Comparison of ENCODE assay signal across 9 cellular contexts in the genomic region with DNA sequence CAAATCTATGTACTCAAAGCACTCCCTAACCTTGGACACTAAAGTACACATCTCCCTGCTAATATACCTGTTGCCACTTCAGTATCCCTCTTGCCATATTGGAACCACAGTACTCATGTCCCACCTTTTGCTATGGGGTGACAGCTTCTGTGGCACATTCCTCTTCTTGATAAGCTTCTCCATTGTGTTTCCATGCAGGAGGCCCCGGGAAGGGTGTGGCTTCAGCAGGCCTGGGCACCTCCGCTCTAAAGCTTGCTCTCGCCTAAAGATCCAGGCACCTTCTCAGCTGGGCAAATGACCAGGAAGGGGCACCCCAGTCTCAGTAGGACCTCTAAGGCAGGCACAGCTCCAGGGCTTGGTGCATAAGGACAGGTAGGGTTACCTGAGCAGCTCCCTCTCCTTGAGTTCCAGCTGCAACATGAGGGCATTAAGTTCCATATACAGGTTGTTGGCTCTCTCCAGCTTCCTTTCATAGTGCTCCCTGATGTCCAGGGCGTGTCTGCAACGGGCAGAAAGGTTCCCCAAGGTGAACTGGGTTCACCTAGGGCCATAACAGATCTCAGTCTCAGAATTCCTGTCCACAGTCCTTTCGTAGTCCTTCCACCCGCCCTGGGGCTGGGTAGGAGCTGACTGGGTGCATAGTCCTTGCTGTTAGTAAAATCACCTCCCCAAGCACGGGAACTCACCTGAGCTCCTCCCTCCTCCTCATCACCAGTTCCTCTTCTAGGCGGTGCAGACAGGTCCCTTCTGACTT. TPM values are rescaled to one million over a fixed set of nuclear protein-coding genes. Genes with fewer than 3 reads are reported as not detected.
A peak's percentile ranks its signal among the peaks of the same experiment; 100 is the strongest.
DNase-seq lines count a peak whose midpoint lies in the region; ATAC-seq, FAIRE-seq and TF ChIP-seq lines count a peak whose summit lies in the region.
"Had no signal": no experiment of that assay in that cellular context is flagged by ENCODE, and none has a peak within 500 bp of the region (broad histone marks: within the 10 kb centered on the region; RNA-seq: fewer than 3 reads in every experiment).

No MANE protein-coding gene starts in this region.

- no peak overlapping the region for H2AFZ ChIP-seq in KMS-11 (ENCODE audit: low read depth)
- H2AFZ ChIP-seq in neural cell (ENCODE audit: low read depth, low read length), result no peak overlapping the region

- H3K36me3 ChIP-seq in KMS-11 (ENCODE audit: insufficient read depth), result peaks cover 37% of the 10 kb centered on the region; the same call in 1 of the 2 replicates
- H3K36me3 ChIP-seq in neural cell (ENCODE audit: insufficient read depth, low read length), result no peaks in the 10 kb centered on the region

- peak overlapping the region; percentile 2; the same call in 1 of the 2 replicates for H3K27ac ChIP-seq in KMS-11
- H3K27ac ChIP-seq in neural cell (ENCODE audit: low read length), result no peak overlapping the region

- peaks cover 23% of the 10 kb centered on the region for H3K79me2 ChIP-seq in KMS-11 (ENCODE audit: insufficient read depth, low read depth)
- H3K79me2 ChIP-seq in neural cell (replicated peaks; ENCODE audit: insufficient read depth, low read length), result peaks cover 13% of the 10 kb centered on the region

- peaks cover 2% of the 10 kb centered on the region for H3K4me1 Mint-ChIP-seq in endothelial cell (ENCODE audit: unreplicated experiment)

- no peak overlapping the region for H3K4me3 Mint-ChIP-seq in endothelial cell (ENCODE audit: unreplicated experiment)

- H3K27ac Mint-ChIP-seq in endothelial cell (ENCODE audit: unreplicated experiment), result peak overlapping the region; percentile 42

- no peak overlapping the region for H3K4me3 ChIP-seq in KMS-11 (IDR thresholded peaks at IDR 0.05; ENCODE audit: insufficient read depth, low read depth, low read length)
- H3K4me3 ChIP-seq in neural cell (ENCODE audit: low read length), result no peak overlapping the region

- TF ChIP-seq POLR2A in GM12891 (IDR thresholded peaks at IDR 0.05; ENCODE audit: low read depth, low read length), result peak; percentile 76

- H3F3A ChIP-seq in neural cell (ENCODE audit: insufficient read depth, low read length, poor library complexity, severe bottlenecking), result no peaks in the 10 kb centered on the region

- H4K20me1 ChIP-seq in KMS-11 (ENCODE audit: insufficient read depth), result peaks cover 17% of the 10 kb centered on the region
- H4K20me1 ChIP-seq in neural cell (ENCODE audit: insufficient read depth), result peaks cover 7% of the 10 kb centered on the region

- H3K4me1 ChIP-seq in KMS-11 (ENCODE audit: low read depth, poor library complexity, severe bottlenecking), result peaks cover 46% of the 10 kb centered on the region

- H3K9ac ChIP-seq in KMS-11 (no peak overlapping the region), neural cell (ENCODE audit: low read length) (no peak overlapping the region)

- H3K36me3 Mint-ChIP-seq in endothelial cell (ENCODE audit: low read depth, unreplicated experiment), result peaks cover 33% of the 10 kb centered on the region

- no peaks in the 10 kb centered on the region for H3K9me3 Mint-ChIP-seq in endothelial cell (ENCODE audit: unreplicated experiment)

- H3K9me3 ChIP-seq in neural cell (ENCODE audit: low read length), result no peaks in the 10 kb centered on the region

- no peak overlapping the region for H3K4me2 ChIP-seq in KMS-11
- H3K4me2 ChIP-seq in neural cell (ENCODE audit: low read length), result no peak overlapping the region

- H3K27me3 Mint-ChIP-seq in endothelial cell (ENCODE audit: unreplicated experiment), result peaks cover 23% of the 10 kb centered on the region

- no peak for TF ChIP-seq EP300 in neural cell (conservative IDR thresholded peaks at IDR 0.05; ENCODE audit: poor library complexity, severe bottlenecking)

- no peaks in the 10 kb centered on the region for H3K9me2 ChIP-seq in neural cell (ENCODE audit: insufficient read depth, low read length)

- peak; percentile 31 for FAIRE-seq in GM12891 (lab: Jason Lieb, UNC)

- TF ChIP-seq CTCF in KMS-11 (conservative IDR thresholded peaks at IDR 0.05; ENCODE audit: low read depth, low read length) (no peak), endothelial cell (IDR thresholded peaks at IDR 0.05; ENCODE audit: unreplicated experiment) (no peak), neural cell (IDR thresholded peaks at IDR 0.05; ENCODE audit: poor library complexity, severe bottlenecking) (no peak)

- H3K27me3 ChIP-seq in KMS-11 (ENCODE audit: insufficient read depth, low read depth) (no peaks in the 10 kb centered on the region), neural cell (ENCODE audit: insufficient read depth, low read depth, low read length) (no peaks in the 10 kb centered on the region)

- DNase-seq in GM12891 (ENCODE audit: insufficient read length, low spot score) (no peak), endothelial cell (ENCODE audit: low spot score) (no peak), iPS-NIHi7 (ENCODE audit: extremely low spot score) (no peak)
- DNase-seq: activated effector memory CD4-positive, alpha-beta T cell treated with Interleukin-2 at 50 U/mL for 16 hours had no signal

- no peak for TF ChIP-seq RAD21 in neural cell (conservative IDR thresholded peaks at IDR 0.05)

- ATAC-seq in GM21619 (IDR thresholded peaks at IDR 0.05; ENCODE audit: unreplicated experiment) (no peak), GM19035 (IDR thresholded peaks at IDR 0.05; ENCODE audit: unreplicated experiment) (no peak)

TF ChIP-seq in GM12891, 5 proteins besides CTCF, POLR2A, EP300 and RAD21:
- TF ChIP-seq TAF1 (IDR thresholded peaks at IDR 0.05; ENCODE audit: low read depth, low read length) (no peak), POLR2AphosphoS5 (IDR thresholded peaks at IDR 0.05; ENCODE audit: low read depth, low read length) (peak; percentile 43), SPI1 (IDR thresholded peaks at IDR 0.05; ENCODE audit: low read depth, low read length) (peak; percentile 58)

TF ChIP-seq in neural cell, 6 proteins besides CTCF, POLR2A, EP300 and RAD21:
- peak; percentile 20 for TF ChIP-seq POLR2AphosphoS5 (IDR thresholded peaks at IDR 0.05)
- TF ChIP-seq REST (IDR thresholded peaks at IDR 0.05; ENCODE audit: borderline replicate concordance), result no peak
- no peak for TF ChIP-seq TAF1 (IDR thresholded peaks at IDR 0.05; ENCODE audit: low read depth)
- TF ChIP-seq EZH2 (IDR thresholded peaks at IDR 0.05; ENCODE audit: borderline replicate concordance, insufficient read depth, low read length, poor library complexity, severe bottlenecking), result no peak
- TF ChIP-seq SMC3 (conservative IDR thresholded peaks at IDR 0.05; ENCODE audit: poor library complexity), result no peak
TF ChIP-seq in neural cell: peak in this region for 1.

RNA-seq across cellular contexts. Expression of gene MAP3K12, which starts 15.9 kb away (rescaled TPM):
- polyA plus RNA-seq in GM12891 (2012; ENCODE audit: low read depth, missing spikeins), result 12.2 TPM
- 20.9 TPM for total RNA-seq in endothelial cell (ENCODE audit: unreplicated experiment)
- polyA plus RNA-seq in neural cell, result 82.0 and 87.0 TPM in 2 replicates
- 76.3 and 78.4 TPM in 2 replicates for polyA minus RNA-seq in neural cell

RNA-seq across cellular contexts. Expression of gene TARBP2, which starts 17.7 kb away (rescaled TPM):
- polyA plus RNA-seq in GM12891 (2012; ENCODE audit: low read depth, missing spikeins), result 28.3 TPM
- total RNA-seq in endothelial cell (ENCODE audit: unreplicated experiment), result 45.3 TPM
- 135 and 162 TPM in 2 replicates for polyA plus RNA-seq in neural cell
- polyA minus RNA-seq in neural cell, result 54.4 and 60.6 TPM in 2 replicates

RNA-seq across cellular contexts. Expression of gene NPFF, which starts 23.9 kb away (rescaled TPM):
- 0.31 TPM for polyA plus RNA-seq in GM12891 (2012; ENCODE audit: low read depth, missing spikeins)
- total RNA-seq in endothelial cell (ENCODE audit: unreplicated experiment), result not detected
- not detected in 2 replicates for polyA plus RNA-seq in neural cell
- not detected in 2 replicates for polyA minus RNA-seq in neural cell
- total RNA-seq: lung microvascular endothelial cell had no signal

RNA-seq across cellular contexts. Expression of gene PCBP2, which starts 31.5 kb away (rescaled TPM):
- polyA plus RNA-seq in GM12891 (2012; ENCODE audit: low read depth, missing spikeins), result 546 TPM
- total RNA-seq in endothelial cell (ENCODE audit: unreplicated experiment), result 1,084 TPM
- polyA plus RNA-seq in neural cell, result 242 and 261 TPM in 2 replicates
- polyA minus RNA-seq in neural cell, result 275 and 404 TPM in 2 replicates

RNA-seq across cellular contexts. Expression of gene PRR13, which starts 41.9 kb away (rescaled TPM):
- 315 TPM for polyA plus RNA-seq in GM12891 (2012; ENCODE audit: low read depth, missing spikeins)
- total RNA-seq in endothelial cell (ENCODE audit: unreplicated experiment), result 131 TPM
- polyA plus RNA-seq in neural cell, result 6.4 and 11.2 TPM in 2 replicates
- polyA minus RNA-seq in neural cell, result 4.6 and 5.3 TPM in 2 replicates
